Comparison of ENCODE assay signal across 11 cellular contexts in the genomic region with DNA sequence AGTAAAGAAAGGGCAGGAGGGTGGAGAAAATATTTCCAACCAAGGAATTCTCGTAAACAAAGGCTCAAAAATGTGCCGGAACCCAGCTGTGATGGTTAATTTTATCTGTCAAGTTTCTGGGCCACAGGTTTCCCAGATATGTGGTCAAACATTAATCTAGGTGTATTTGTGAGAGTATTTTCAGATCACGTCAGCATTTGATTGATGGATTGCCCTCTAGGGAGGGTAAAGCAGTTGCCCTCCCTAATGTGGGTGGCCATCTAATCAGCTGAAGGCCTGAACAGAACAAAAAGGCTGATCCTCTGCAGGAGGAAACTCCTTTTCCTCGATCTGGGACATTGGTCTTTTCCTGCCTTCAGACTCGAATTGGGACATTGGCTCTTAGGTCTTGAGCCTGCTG.
"Had no signal": no experiment of that assay in that cellular context is flagged by ENCODE, and none has a peak within 500 bp of the region (broad histone marks: within the 10 kb centered on the region; RNA-seq: fewer than 3 reads in every experiment).

No MANE protein-coding gene starts in this region.

- H3K36me3 Mint-ChIP-seq: activated naive CD4-positive, alpha-beta T cell treated with anti-CD3 and anti-CD28 coated beads, Interleukin-2, amount 50 U/mL, for 72 hours; natural killer cell treated with Interleukin-12 subunit alpha and Interleukin-12 subunit beta and Interleukin-15 and Interleukin-18, amount 100 ng/mL, for 72 hours had no signal

- H3K4me3 Mint-ChIP-seq: natural killer cell treated with Interleukin-12 subunit alpha and Interleukin-12 subunit beta and Interleukin-15 and Interleukin-18, amount 100 ng/mL, for 72 hours had no signal

- H3K4me1 ChIP-seq: esophagus muscularis mucosa, left lung had no signal

- H3K9me3 ChIP-seq: esophagus muscularis mucosa, left lung had no signal

- FAIRE-seq: urothelium cell line had no signal

- DNase-seq: activated effector memory CD4-positive, alpha-beta T cell treated with anti-CD3 and anti-CD28 coated beads, Interleukin-2, amount 50 U/mL, for 16 hours; activated T-cell treated with anti-CD3 and anti-CD28 coated beads, Interleukin-2, amount 50 U/mL, for 1 hour; amygdala; left lung; mesenchymal stem cell; stimulated activated CD4-positive, alpha-beta T cell treated with anti-CD3 and anti-CD28 coated beads, Interleukin-15, amount 100 ng/mL, for 24 hours had no signal

- H3K27ac ChIP-seq: esophagus muscularis mucosa, left lung had no signal

- H3K27ac Mint-ChIP-seq: activated naive CD4-positive, alpha-beta T cell treated with anti-CD3 and anti-CD28 coated beads, Interleukin-2, amount 50 U/mL, for 72 hours; natural killer cell treated with Interleukin-12 subunit alpha and Interleukin-12 subunit beta and Interleukin-15 and Interleukin-18, amount 100 ng/mL, for 72 hours had no signal

- H3K36me3 ChIP-seq: esophagus muscularis mucosa, left lung had no signal

- H3K27me3 ChIP-seq: esophagus muscularis mucosa, left lung had no signal

- H3K4me3 ChIP-seq: esophagus muscularis mucosa, left lung had no signal

- ATAC-seq: activated CD4-positive, CD25-positive, alpha-beta regulatory T cell treated with anti-CD3 and anti-CD28 coated beads, Interleukin-2, amount 50 U/mL, for 24 hours; activated naive CD4-positive, alpha-beta T cell treated with anti-CD3 and anti-CD28 coated beads, Interleukin-2, amount 50 U/mL, for 72 hours; left lung; natural killer cell treated with Interleukin-12 subunit alpha and Interleukin-12 subunit beta and Interleukin-15 and Interleukin-18, amount 100 ng/mL, for 72 hours had no signal
